Comparison of ENCODE assay signal across 8 cellular contexts in genomic region chr12:26097046-26097878, GRCh38. TPM values are rescaled to one million over a fixed set of nuclear protein-coding genes. Genes with fewer than 3 reads are reported as not detected.
DNase-seq lines count a peak whose midpoint lies in the region; ATAC-seq and TF ChIP-seq lines count a peak whose summit lies in the region.

No MANE protein-coding gene starts in this region.

- DNase-seq in COLO829 (ENCODE audit: low spot score) (peak; percentile 81), LoVo (ENCODE audit: low spot score) (peak; percentile 89), SJSA1 (ENCODE audit: low read depth in 1 of 2, low spot score in 2 of 2) (peak; percentile 58 to 73)
- DNase-seq in activated effector memory CD4-positive, alpha-beta T cell treated with anti-CD3 and anti-CD28 coated beads, Interleukin-2, amount 50 U/mL, for 16 hours: peak; percentile 80

- no peak for TF ChIP-seq EP300 in gastroesophageal sphincter (IDR thresholded peaks at IDR 0.05)

- TF ChIP-seq CTCF in gastroesophageal sphincter (IDR thresholded peaks at IDR 0.05): peak; percentile 86 to 90 (median 88)
- TF ChIP-seq CTCF in parathyroid adenoma (IDR thresholded peaks at IDR 0.05): peak; percentile 95

- H3K4me2 ChIP-seq in parathyroid adenoma (ENCODE audit: low read length): no peak overlapping the region

- H3K9me3 ChIP-seq in SJSA1 (replicated peaks) (no peaks in the 10 kb centered on the region), gastroesophageal sphincter (no peaks in the 10 kb centered on the region), parathyroid adenoma (ENCODE audit: control insufficient read depth, low read length) (no peaks in the 10 kb centered on the region)

- TF ChIP-seq POLR2A in gastroesophageal sphincter (IDR thresholded peaks at IDR 0.05): no peak

- no peak overlapping the region for H2AFZ ChIP-seq in parathyroid adenoma

- no peak overlapping the region for H3K27ac ChIP-seq in SJSA1
- H3K27ac ChIP-seq in gastroesophageal sphincter: no peak overlapping the region
- no peak overlapping the region for H3K27ac ChIP-seq in parathyroid adenoma

- H3K4me3 ChIP-seq in SJSA1 (no peak overlapping the region), gastroesophageal sphincter (no peak overlapping the region), parathyroid adenoma (ENCODE audit: low read depth, low read length) (no peak overlapping the region)

- no peaks in the 10 kb centered on the region for H3K79me2 ChIP-seq in parathyroid adenoma

- H3K9ac ChIP-seq in parathyroid adenoma: no peak overlapping the region

- H3K4me1 ChIP-seq in SJSA1 (replicated peaks) (peaks cover 9% of the 10 kb centered on the region), gastroesophageal sphincter (peaks cover 0 to 8% (median 0%) of the 10 kb centered on the region in 3 donors), parathyroid adenoma (peaks cover 7% of the 10 kb centered on the region)

- H3K36me3 ChIP-seq in SJSA1 (no peaks in the 10 kb centered on the region), gastroesophageal sphincter (no peaks in the 10 kb centered on the region), parathyroid adenoma (ENCODE audit: control insufficient read depth, insufficient read depth, low read length) (no peaks in the 10 kb centered on the region)

- 11 to 14% methylated on average over 6 of the region's 6 CpGs for WGBS in gastroesophageal sphincter (ENCODE audit: low coverage in 1 of 2), 2 donors

- ATAC-seq in GM21515 (IDR thresholded peaks at IDR 0.05; ENCODE audit: unreplicated experiment): peak; percentile 82
- ATAC-seq in gastroesophageal sphincter: peak; percentile 90
- ATAC-seq in HG02840 (IDR thresholded peaks at IDR 0.05; ENCODE audit: low FRiP score, unreplicated experiment): no peak

- H3K27me3 ChIP-seq in SJSA1 (replicated peaks) (no peaks in the 10 kb centered on the region), gastroesophageal sphincter (no peaks in the 10 kb centered on the region), parathyroid adenoma (ENCODE audit: control insufficient read depth, insufficient read depth, low read length) (no peaks in the 10 kb centered on the region)

RNA-seq across cellular contexts. Expression of gene BHLHE41, which starts 27.6 kb away (rescaled TPM):
- 36.1 and 69.1 TPM in 2 replicates for total RNA-seq in SJSA1 (2014; rRNA removed; shearing (Covaris generic))
- 10 to 100 TPM in 3 of 4 donors, 1 to 10 TPM in 1; 5.3 to 91.2 (median 21.7) TPM for total RNA-seq in gastroesophageal sphincter
